In the genomic region with DNA sequence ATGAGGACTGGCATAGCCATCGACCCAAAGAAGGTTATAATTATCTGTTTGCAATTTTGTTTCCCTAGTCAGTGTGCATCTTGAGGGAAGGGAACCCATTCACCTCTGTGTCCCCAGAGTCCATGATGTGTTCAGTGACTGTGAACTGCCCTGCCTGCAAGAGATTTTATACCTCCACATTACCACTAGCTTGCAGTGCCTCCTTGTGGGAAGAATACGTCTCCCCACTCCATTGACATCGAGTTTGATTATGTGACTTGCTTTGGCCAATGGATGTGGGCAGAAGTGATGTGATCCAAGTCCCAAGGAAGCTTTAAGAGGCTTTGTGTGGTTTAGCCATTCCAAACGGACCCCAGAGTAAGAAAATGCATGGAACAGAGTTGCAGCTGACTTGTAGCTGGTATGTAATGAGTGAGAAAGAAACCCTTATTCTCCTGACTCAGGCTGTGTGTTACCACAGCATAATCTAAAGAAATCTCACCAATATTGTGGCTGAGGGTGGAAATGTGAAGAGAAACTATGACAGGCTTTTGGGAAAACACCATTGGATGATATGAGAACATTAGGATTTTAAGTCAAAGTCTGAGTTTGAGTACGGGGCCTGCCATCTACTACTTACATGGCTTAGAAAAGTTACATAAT, we compare ENCODE assay signal across 8 cellular contexts. TPM values are rescaled to one million over a fixed set of nuclear protein-coding genes. Genes with fewer than 3 reads are reported as not detected.
DNase-seq lines count a peak whose midpoint lies in the region; ATAC-seq and TF ChIP-seq lines count a peak whose summit lies in the region.

No MANE protein-coding gene starts in this region.

- in situ Hi-C loops in GM23248 (cut with MboI): no loop called here
- in situ Hi-C loops in SK-MEL-5 (cut with HindIII; ENCODE audit: low pct_unique_long_range_greater_than_20kb, low sequenced_read_pairs): no loop called here

- H3K36me3 ChIP-seq in BE2C (no peaks in the 10 kb centered on the region), GM23248 (ENCODE audit: low read depth) (peaks cover 15% of the 10 kb centered on the region)

- peak; percentile 50 for TF ChIP-seq CTCF in BE2C (IDR thresholded peaks at IDR 0.05; ENCODE audit: low read depth, low read length)

- no peaks in the 10 kb centered on the region for H4K20me1 ChIP-seq in GM23248 (ENCODE audit: insufficient read depth)

- H3K27me3 ChIP-seq in BE2C: no peaks in the 10 kb centered on the region
- no peaks in the 10 kb centered on the region for H3K27me3 ChIP-seq in GM23248 (replicated peaks; ENCODE audit: insufficient read depth)

- peaks cover 75% of the 10 kb centered on the region for H3F3A ChIP-seq in GM23248 (ENCODE audit: insufficient read depth)

- H3K4me3 ChIP-seq in BE2C (ENCODE audit: low read depth, low read length): no peak overlapping the region
- no peak overlapping the region for H3K4me3 ChIP-seq in GM23248

- H3K4me1 ChIP-seq in BE2C: no peaks in the 10 kb centered on the region
- H3K4me1 ChIP-seq in GM23248 (ENCODE audit: insufficient read depth): peaks cover 69% of the 10 kb centered on the region

- H3K9me3 ChIP-seq in BE2C: no peaks in the 10 kb centered on the region
- H3K9me3 ChIP-seq in GM23248 (ENCODE audit: low read depth): no peaks in the 10 kb centered on the region

- DNase-seq in BE2C (peak; percentile 12), GM23248 (peak; percentile 82), SK-MEL-5 (ENCODE audit: low read depth, low spot score) (peak; percentile 81), globus pallidus (ENCODE audit: low spot score) (peak; percentile 14), NCI-H345 treated with DMSO at 0.1 percent for 48 hours (lab: John Stamatoyannopoulos, UW; ENCODE audit: unreplicated experiment) (no peak), NCI-H2107 (lab: John Stamatoyannopoulos, UW) (no peak), GF-D8 (lab: John Stamatoyannopoulos, UW) (no peak)

- peak overlapping the region; percentile 76 for H3K4me2 ChIP-seq in GM23248 (ENCODE audit: unreplicated experiment)

- ATAC-seq in GM21737 (IDR thresholded peaks at IDR 0.05; ENCODE audit: unreplicated experiment): no peak

- no peaks in the 10 kb centered on the region for H3K9me2 ChIP-seq in GM23248 (ENCODE audit: insufficient read depth)

- 39 to 47% methylated on average over 5 of the region's 5 CpGs for WGBS in GM23248 (ENCODE audit: low coverage in 1 of 2, low lambda C conversion rate in 2 of 2, missing lambda C conversion rate in 2 of 2), 2 experiments

- H3K27ac ChIP-seq in GM23248: peak overlapping the region; percentile 71

- no peak overlapping the region for H2AFZ ChIP-seq in GM23248

- no peaks in the 10 kb centered on the region; the same call in 1 of the 2 replicates for H3K79me2 ChIP-seq in GM23248 (ENCODE audit: insufficient read depth)

- peak overlapping the region; percentile 2; the same call in 1 of the 2 replicates for H3K9ac ChIP-seq in GM23248

RNA-seq across cellular contexts. Expression of gene NRDC, which starts 47.8 kb away (rescaled TPM):
- 55.9 TPM for polyA plus RNA-seq in BE2C (2012; ENCODE audit: insufficient read depth, insufficient read length, low read depth)
- total RNA-seq in GM23248 (2014; rRNA removed; shearing (Covaris generic)): 55.2 and 62.5 TPM in 2 replicates
- polyA plus RNA-seq in GM23248 (2016; fragmentation: Nextera tagmentation; extraction: Ambion mirVana): 122 and 129 TPM in 2 replicates
- 48.0 and 59.5 TPM in 2 replicates for total RNA-seq in SK-MEL-5 (2014; rRNA removed; shearing (Covaris generic))
- 72.0 and 90.9 TPM in 2 replicates for polyA plus RNA-seq in SK-MEL-5 (2015; cell fraction: cytosol; rRNA removed)
- polyA plus RNA-seq in SK-MEL-5 (2015; cell fraction: nucleus; rRNA removed): 289 and 298 TPM in 2 replicates

Comparison
In these comparisons a context has a peak if more than half of its experiments do, and no peak if none do; other contexts are left out.
1. DNase-seq: peak in BE2C (single experiment), GM23248 (single experiment), SK-MEL-5 (single experiment) and globus pallidus (single experiment); none in NCI-H345 treated with DMSO at 0.1 percent for 48 hours (single experiment), NCI-H2107 (single experiment) and GF-D8 (single experiment).